In the genomic region with DNA sequence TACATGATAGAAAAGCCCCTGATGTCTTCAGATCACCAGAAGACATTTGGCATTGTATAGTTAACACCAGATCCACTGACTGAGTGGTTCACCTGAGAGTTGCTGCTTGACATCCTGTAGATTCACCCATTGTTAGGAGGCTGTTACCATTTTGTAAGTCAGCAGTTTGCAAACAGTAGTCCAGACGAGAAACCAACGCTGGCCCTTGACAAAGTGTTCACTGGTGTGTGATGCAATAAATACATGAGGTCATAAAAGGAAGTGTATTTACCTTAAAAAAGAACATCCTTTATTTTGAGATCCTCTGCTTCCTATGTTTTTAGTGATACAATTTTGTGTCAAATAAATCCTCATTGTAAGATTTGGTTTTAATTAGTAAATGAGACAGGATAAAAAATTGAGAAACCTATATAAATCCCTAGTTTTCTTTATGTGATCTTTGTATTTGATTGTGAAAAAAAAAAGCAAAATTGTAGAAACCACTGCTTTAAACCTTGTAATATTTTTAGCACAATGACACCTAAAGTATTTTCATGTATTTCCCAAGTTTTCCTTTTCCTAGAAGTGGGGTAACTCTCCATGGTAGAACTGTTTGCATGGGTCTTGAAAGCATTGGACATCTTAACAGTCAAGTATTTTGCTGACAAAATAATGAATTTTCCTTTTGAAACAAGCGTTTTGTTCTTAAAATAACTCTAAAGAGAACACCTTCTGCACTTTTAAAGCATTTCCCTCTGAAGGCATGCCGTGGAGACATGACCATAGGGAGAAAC, we compare ENCODE assay signal across 19 cellular contexts.
DNase-seq lines count a peak whose midpoint lies in the region; ATAC-seq and TF ChIP-seq lines count a peak whose summit lies in the region.
"Had no signal": no experiment of that assay in that cellular context is flagged by ENCODE, and none has a peak within 500 bp of the region (broad histone marks: within the 10 kb centered on the region; RNA-seq: fewer than 3 reads in every experiment).

No MANE protein-coding gene starts in this region.

- H3K9me3 Mint-ChIP-seq in activated T-cell treated with anti-CD3 and anti-CD28 coated beads, Interleukin-2, amount 50 U/mL, for 4 hours, result no peaks in the 10 kb centered on the region
- H3K9me3 Mint-ChIP-seq: activated naive CD4-positive, alpha-beta T cell treated with anti-CD3 and anti-CD28 coated beads, Interleukin-2, amount 50 U/mL, for 24 hours had no signal

- H3K36me3 ChIP-seq in smooth muscle cell (ENCODE audit: low read depth), result no peaks in the 10 kb centered on the region
- H3K36me3 ChIP-seq in effector memory CD4-positive, alpha-beta T cell (ENCODE audit: control insufficient read depth, insufficient read depth, low read length), result no peaks in the 10 kb centered on the region
- H3K36me3 ChIP-seq: brain microvascular endothelial cell, tibial artery had no signal

- ATAC-seq in activated T-cell treated with anti-CD3 and anti-CD28 coated beads, Interleukin-2, amount 50 U/mL, for 4 hours, result no peak
- ATAC-seq in HG03045 (IDR thresholded peaks at IDR 0.05; ENCODE audit: unreplicated experiment), result no peak
- ATAC-seq: activated CD4-positive, alpha-beta T cell treated with anti-CD3 and anti-CD28 coated beads for 36 hours; GM12878 had no signal

- H3K9ac ChIP-seq in smooth muscle cell (ENCODE audit: low read depth), result no peak overlapping the region

- H3K27ac ChIP-seq in smooth muscle cell (ENCODE audit: low read depth), result peak overlapping the region; percentile 85
- H3K27ac ChIP-seq in effector memory CD4-positive, alpha-beta T cell (ENCODE audit: insufficient read depth, low read length, poor library complexity, severe bottlenecking), result no peak overlapping the region
- H3K27ac ChIP-seq: brain microvascular endothelial cell, tibial artery had no signal

- no peaks in the 10 kb centered on the region for H4K20me1 ChIP-seq in smooth muscle cell (ENCODE audit: low read depth)

- peak; percentile 36 for DNase-seq in NCI-H748 (lab: John Stamatoyannopoulos, UW; ENCODE audit: unreplicated experiment)
- DNase-seq in NCI-H748 treated with DMSO at 0.1 percent for 48 hours (lab: John Stamatoyannopoulos, UW), result no peak
- DNase-seq in NCI-H774 (lab: John Stamatoyannopoulos, UW), result peak; percentile 27
- DNase-seq in epithelial cell of esophagus (ENCODE audit: low read depth), result peak; percentile 66
- no peak for DNase-seq in smooth muscle cell (lab: John Stamatoyannopoulos, UW; ENCODE audit: unreplicated experiment)
- no peak for DNase-seq in activated T-cell treated with anti-CD3 and anti-CD28 coated beads, Interleukin-2, amount 50 U/mL, for 4 hours
- no peak for DNase-seq in effector memory CD4-positive, alpha-beta T cell
- DNase-seq: activated CD4-positive, alpha-beta T cell treated with anti-CD3 and anti-CD28 coated beads for 36 hours; activated T-cell treated with anti-CD3 and anti-CD28 coated beads for 4 hours; brain microvascular endothelial cell; CD4-positive, CD25-positive, alpha-beta regulatory T cell; KG1; NCI-H1417 treated with DMSO at 0.1 percent for 48 hours; RPMI8226; stimulated activated CD4-positive, alpha-beta T cell treated with anti-CD3 and anti-CD28 coated beads, Interleukin-4, amount 100 ng/mL, for 4 hours; tibial artery had no signal

- H3K27me3 ChIP-seq in smooth muscle cell (ENCODE audit: low read depth), result no peaks in the 10 kb centered on the region
- H3K27me3 ChIP-seq in effector memory CD4-positive, alpha-beta T cell (replicated peaks; ENCODE audit: control insufficient read depth, insufficient read depth, low read length, poor library complexity, severe bottlenecking), result no peaks in the 10 kb centered on the region
- H3K27me3 ChIP-seq: brain microvascular endothelial cell, tibial artery had no signal

- peaks cover 26% of the 10 kb centered on the region for H3K4me1 ChIP-seq in smooth muscle cell (ENCODE audit: low read depth)
- no peaks in the 10 kb centered on the region for H3K4me1 ChIP-seq in effector memory CD4-positive, alpha-beta T cell (ENCODE audit: control insufficient read depth, insufficient read depth, low read length, poor library complexity, severe bottlenecking)

- H3K4me1 Mint-ChIP-seq in activated T-cell treated with anti-CD3 and anti-CD28 coated beads, Interleukin-2, amount 50 U/mL, for 4 hours (ENCODE audit: low read depth), result no peaks in the 10 kb centered on the region
- H3K4me1 Mint-ChIP-seq: activated CD4-positive, alpha-beta T cell treated with anti-CD3 and anti-CD28 coated beads for 36 hours; activated naive CD4-positive, alpha-beta T cell treated with anti-CD3 and anti-CD28 coated beads, Interleukin-2, amount 50 U/mL, for 24 hours; CD4-positive, CD25-positive, alpha-beta regulatory T cell had no signal

- WGBS in smooth muscle cell (ENCODE audit: low lambda C conversion rate), result 77% methylated on average over 4 of the region's 4 CpGs

- H3K27me3 Mint-ChIP-seq in activated T-cell treated with anti-CD3 and anti-CD28 coated beads, Interleukin-2, amount 50 U/mL, for 4 hours (ENCODE audit: low read depth), result no peaks in the 10 kb centered on the region
- H3K27me3 Mint-ChIP-seq: activated CD4-positive, alpha-beta T cell treated with anti-CD3 and anti-CD28 coated beads for 36 hours; activated naive CD4-positive, alpha-beta T cell treated with anti-CD3 and anti-CD28 coated beads, Interleukin-2, amount 50 U/mL, for 24 hours; CD4-positive, CD25-positive, alpha-beta regulatory T cell had no signal

- H3K4me2 ChIP-seq in smooth muscle cell, result no peak overlapping the region

- H3K9me3 ChIP-seq in smooth muscle cell (replicated peaks; ENCODE audit: low read depth), result no peaks in the 10 kb centered on the region
- H3K9me3 ChIP-seq in effector memory CD4-positive, alpha-beta T cell (ENCODE audit: control insufficient read depth, low read length), result no peaks in the 10 kb centered on the region
- H3K9me3 ChIP-seq: tibial artery had no signal

- no peak overlapping the region for H3K4me3 ChIP-seq in epithelial cell of esophagus (ENCODE audit: low read length)
- H3K4me3 ChIP-seq in smooth muscle cell, result no peak overlapping the region
- H3K4me3 ChIP-seq in effector memory CD4-positive, alpha-beta T cell (ENCODE audit: insufficient read depth, low read depth, low read length, poor library complexity, severe bottlenecking), result no peak overlapping the region
- H3K4me3 ChIP-seq: GM12878, tibial artery had no signal

- H3K36me3 Mint-ChIP-seq in activated T-cell treated with anti-CD3 and anti-CD28 coated beads, Interleukin-2, amount 50 U/mL, for 4 hours (ENCODE audit: insufficient read depth), result peaks cover 1% of the 10 kb centered on the region

- H2AFZ ChIP-seq in smooth muscle cell (ENCODE audit: low read depth), result no peak overlapping the region

- H3F3A ChIP-seq in smooth muscle cell (ENCODE audit: low read depth), result peaks cover 4% of the 10 kb centered on the region

- no peak overlapping the region for H3K4me3 Mint-ChIP-seq in activated T-cell treated with anti-CD3 and anti-CD28 coated beads, Interleukin-2, amount 50 U/mL, for 4 hours
- H3K4me3 Mint-ChIP-seq: activated CD4-positive, alpha-beta T cell treated with anti-CD3 and anti-CD28 coated beads for 36 hours; activated naive CD4-positive, alpha-beta T cell treated with anti-CD3 and anti-CD28 coated beads, Interleukin-2, amount 50 U/mL, for 24 hours; CD4-positive, CD25-positive, alpha-beta regulatory T cell had no signal

- TF ChIP-seq CTCF in epithelial cell of esophagus (IDR thresholded peaks at IDR 0.05; ENCODE audit: insufficient read depth, low read depth, low read length, missing control alignments) (no peak), smooth muscle cell (IDR thresholded peaks at IDR 0.05; ENCODE audit: borderline replicate concordance, insufficient read depth, poor library complexity, severe bottlenecking) (no peak)

- no peaks in the 10 kb centered on the region for H3K79me2 ChIP-seq in smooth muscle cell (ENCODE audit: low read depth)

Comparison
In these comparisons a context has a peak if more than half of its experiments do, and no peak if none do; other contexts are left out.
1. DNase-seq: peak in NCI-H748 (single experiment), NCI-H774 (single experiment) and epithelial cell of esophagus (single experiment); none in NCI-H748 treated with DMSO at 0.1 percent for 48 hours (single experiment), smooth muscle cell (single experiment), activated T-cell treated with anti-CD3 and anti-CD28 coated beads, Interleukin-2, amount 50 U/mL, for 4 hours (single experiment) and effector memory CD4-positive, alpha-beta T cell (0 of 3).